ENCODE assay signal across 1 cellular context in genomic region chr16:84952335-84953050, GRCh38.
TF ChIP-seq lines count a peak whose summit lies in the region.

No MANE protein-coding gene starts in this region.

TF ChIP-seq in K562, 482 proteins besides CTCF, POLR2A, EP300 and RAD21 (continued from another document and continues in another):
- TF ChIP-seq, protein P1, sequence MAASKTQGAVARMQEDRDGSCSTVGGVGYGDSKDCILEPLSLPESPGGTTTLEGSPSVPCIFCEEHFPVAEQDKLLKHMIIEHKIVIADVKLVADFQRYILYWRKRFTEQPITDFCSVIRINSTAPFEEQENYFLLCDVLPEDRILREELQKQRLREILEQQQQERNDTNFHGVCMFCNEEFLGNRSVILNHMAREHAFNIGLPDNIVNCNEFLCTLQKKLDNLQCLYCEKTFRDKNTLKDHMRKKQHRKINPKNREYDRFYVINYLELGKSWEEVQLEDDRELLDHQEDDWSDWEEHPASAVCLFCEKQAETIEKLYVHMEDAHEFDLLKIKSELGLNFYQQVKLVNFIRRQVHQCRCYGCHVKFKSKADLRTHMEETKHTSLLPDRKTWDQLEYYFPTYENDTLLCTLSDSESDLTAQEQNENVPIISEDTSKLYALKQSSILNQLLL (CRISPR knock-in tag; IDR thresholded peaks at IDR 0.05; ENCODE audit: borderline replicate concordance) = no peak
- TF ChIP-seq MNT (conservative IDR thresholded peaks at IDR 0.05) (peak; percentile 42 to 82; a peak in 2 of 4 replicates), TCF7L2 (IDR thresholded peaks at IDR 0.05; ENCODE audit: low read depth, low read length) (no peak), KDM1A (IDR thresholded peaks at IDR 0.05) (peak; percentile 98 to 99), CCNT2 (IDR thresholded peaks at IDR 0.05; ENCODE audit: borderline replicate concordance, extremely low read depth, insufficient read length, low read depth, low read length) (peak; percentile 88), ZNF561 (CRISPR knock-in tag; conservative IDR thresholded peaks at IDR 0.05) (no peak), TCF3 (CRISPR knock-in tag; IDR thresholded peaks at IDR 0.05) (peak; percentile 97), HNRNPL (IDR thresholded peaks at IDR 0.05; ENCODE audit: low read depth, low read length) (no peak), CBFA2T2 (conservative IDR thresholded peaks at IDR 0.05) (peak; percentile 99), ZFP1 (CRISPR knock-in tag; IDR thresholded peaks at IDR 0.05) (no peak), XRCC5 (IDR thresholded peaks at IDR 0.05; ENCODE audit: low read depth, low read length) (peak; percentile 72; the same call in 1 of the 2 replicates), RBBP5 (IDR thresholded peaks at IDR 0.05; ENCODE audit: borderline replicate concordance, insufficient read depth, low read length, poor library complexity, severe bottlenecking) (peak; percentile 62), KLF6 (CRISPR knock-in tag; IDR thresholded peaks at IDR 0.05; ENCODE audit: borderline replicate concordance) (no peak), USF1 (CRISPR knock-in tag; IDR thresholded peaks at IDR 0.05) (no peak), POLR3A (IDR thresholded peaks at IDR 0.05; ENCODE audit: borderline replicate concordance, extremely low read depth, insufficient read depth, insufficient read length) (no peak), ZNF263 (CRISPR knock-in tag; IDR thresholded peaks at IDR 0.05; ENCODE audit: borderline replicate concordance) (peak; percentile 62; the same call in 1 of the 2 replicates), PYGO2 (tag; IDR thresholded peaks at IDR 0.05) (no peak), HNRNPH1 (optimal IDR thresholded peaks at IDR 0.05; ENCODE audit: low read depth, low read length) (no peak), ZNF589 (CRISPR knock-in tag; IDR thresholded peaks at IDR 0.05; ENCODE audit: low read depth) (peak; percentile 95), ZSCAN29 (IDR thresholded peaks at IDR 0.05) (no peak), EP400 (IDR thresholded peaks at IDR 0.05) (no peak; the same call in 1 of the 2 replicates), ZNF75A (CRISPR knock-in tag; IDR thresholded peaks at IDR 0.05) (no peak), TARDBP (IDR thresholded peaks at IDR 0.05) (no peak; the same call in 1 of the 2 replicates), RBM25 (IDR thresholded peaks at IDR 0.05; ENCODE audit: low read depth, low read length, severe bottlenecking) (no peak), SRSF9 (IDR thresholded peaks at IDR 0.05; ENCODE audit: borderline replicate concordance, low read depth, low read length) (no peak), ZNF395 (CRISPR knock-in tag; IDR thresholded peaks at IDR 0.05) (peak; percentile 96), TAF1 (IDR thresholded peaks at IDR 0.05; ENCODE audit: control insufficient read depth, extremely low read depth, insufficient read depth, low read length, severe bottlenecking) (peak; percentile 61), CBX3 (IDR thresholded peaks at IDR 0.05; ENCODE audit: borderline replicate concordance in 1 of 2, low read length in 2 of 2) (peak in 1 of 2 experiments; percentile 41; a peak in 1 of 3 replicates), ZNF12 (CRISPR knock-in tag; IDR thresholded peaks at IDR 0.05) (no peak), CBX1 (IDR thresholded peaks at IDR 0.05; ENCODE audit: low read depth) (no peak; the same call in 1 of the 2 replicates), FOS (IDR thresholded peaks at IDR 0.05; ENCODE audit: extremely low read depth, insufficient read length) (no peak), KDM4B (IDR thresholded peaks at IDR 0.05; ENCODE audit: borderline replicate concordance in 2 of 2, low read depth in 1 of 2) (peak in 1 of 2 experiments; percentile 41; a peak in 1 of 4 replicates)
- TF ChIP-seq, protein P2, sequence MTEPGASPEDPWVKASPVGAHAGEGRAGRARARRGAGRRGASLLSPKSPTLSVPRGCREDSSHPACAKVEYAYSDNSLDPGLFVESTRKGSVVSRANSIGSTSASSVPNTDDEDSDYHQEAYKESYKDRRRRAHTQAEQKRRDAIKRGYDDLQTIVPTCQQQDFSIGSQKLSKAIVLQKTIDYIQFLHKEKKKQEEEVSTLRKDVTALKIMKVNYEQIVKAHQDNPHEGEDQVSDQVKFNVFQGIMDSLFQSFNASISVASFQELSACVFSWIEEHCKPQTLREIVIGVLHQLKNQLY (CRISPR knock-in tag; conservative IDR thresholded peaks at IDR 0.05) = no peak
- TF ChIP-seq, protein P3, sequence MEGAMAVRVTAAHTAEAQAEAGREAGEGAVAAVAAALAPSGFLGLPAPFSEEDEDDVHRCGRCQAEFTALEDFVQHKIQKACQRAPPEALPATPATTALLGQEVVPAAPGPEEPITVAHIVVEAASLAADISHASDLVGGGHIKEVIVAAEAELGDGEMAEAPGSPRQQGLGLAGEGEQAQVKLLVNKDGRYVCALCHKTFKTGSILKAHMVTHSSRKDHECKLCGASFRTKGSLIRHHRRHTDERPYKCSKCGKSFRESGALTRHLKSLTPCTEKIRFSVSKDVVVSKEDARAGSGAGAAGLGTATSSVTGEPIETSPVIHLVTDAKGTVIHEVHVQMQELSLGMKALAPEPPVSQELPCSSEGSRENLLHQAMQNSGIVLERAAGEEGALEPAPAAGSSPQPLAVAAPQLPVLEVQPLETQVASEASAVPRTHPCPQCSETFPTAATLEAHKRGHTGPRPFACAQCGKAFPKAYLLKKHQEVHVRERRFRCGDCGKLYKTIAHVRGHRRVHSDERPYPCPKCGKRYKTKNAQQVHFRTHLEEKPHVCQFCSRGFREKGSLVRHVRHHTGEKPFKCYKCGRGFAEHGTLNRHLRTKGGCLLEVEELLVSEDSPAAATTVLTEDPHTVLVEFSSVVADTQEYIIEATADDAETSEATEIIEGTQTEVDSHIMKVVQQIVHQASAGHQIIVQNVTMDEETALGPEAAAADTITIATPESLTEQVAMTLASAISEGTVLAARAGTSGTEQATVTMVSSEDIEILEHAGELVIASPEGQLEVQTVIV (CRISPR knock-in tag; IDR thresholded peaks at IDR 0.05; ENCODE audit: borderline replicate concordance) = no peak
- TF ChIP-seq, protein P4, sequence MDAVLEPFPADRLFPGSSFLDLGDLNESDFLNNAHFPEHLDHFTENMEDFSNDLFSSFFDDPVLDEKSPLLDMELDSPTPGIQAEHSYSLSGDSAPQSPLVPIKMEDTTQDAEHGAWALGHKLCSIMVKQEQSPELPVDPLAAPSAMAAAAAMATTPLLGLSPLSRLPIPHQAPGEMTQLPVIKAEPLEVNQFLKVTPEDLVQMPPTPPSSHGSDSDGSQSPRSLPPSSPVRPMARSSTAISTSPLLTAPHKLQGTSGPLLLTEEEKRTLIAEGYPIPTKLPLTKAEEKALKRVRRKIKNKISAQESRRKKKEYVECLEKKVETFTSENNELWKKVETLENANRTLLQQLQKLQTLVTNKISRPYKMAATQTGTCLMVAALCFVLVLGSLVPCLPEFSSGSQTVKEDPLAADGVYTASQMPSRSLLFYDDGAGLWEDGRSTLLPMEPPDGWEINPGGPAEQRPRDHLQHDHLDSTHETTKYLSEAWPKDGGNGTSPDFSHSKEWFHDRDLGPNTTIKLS (IDR thresholded peaks at IDR 0.05; ENCODE audit: borderline replicate concordance, low read depth) = no peak
- TF ChIP-seq, protein P5, sequence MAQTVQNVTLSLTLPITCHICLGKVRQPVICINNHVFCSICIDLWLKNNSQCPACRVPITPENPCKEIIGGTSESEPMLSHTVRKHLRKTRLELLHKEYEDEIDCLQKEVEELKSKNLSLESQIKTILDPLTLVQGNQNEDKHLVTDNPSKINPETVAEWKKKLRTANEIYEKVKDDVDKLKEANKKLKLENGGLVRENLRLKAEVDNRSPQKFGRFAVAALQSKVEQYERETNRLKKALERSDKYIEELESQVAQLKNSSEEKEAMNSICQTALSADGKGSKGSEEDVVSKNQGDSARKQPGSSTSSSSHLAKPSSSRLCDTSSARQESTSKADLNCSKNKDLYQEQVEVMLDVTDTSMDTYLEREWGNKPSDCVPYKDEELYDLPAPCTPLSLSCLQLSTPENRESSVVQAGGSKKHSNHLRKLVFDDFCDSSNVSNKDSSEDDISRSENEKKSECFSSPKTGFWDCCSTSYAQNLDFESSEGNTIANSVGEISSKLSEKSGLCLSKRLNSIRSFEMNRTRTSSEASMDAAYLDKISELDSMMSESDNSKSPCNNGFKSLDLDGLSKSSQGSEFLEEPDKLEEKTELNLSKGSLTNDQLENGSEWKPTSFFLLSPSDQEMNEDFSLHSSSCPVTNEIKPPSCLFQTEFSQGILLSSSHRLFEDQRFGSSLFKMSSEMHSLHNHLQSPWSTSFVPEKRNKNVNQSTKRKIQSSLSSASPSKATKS (CRISPR knock-in tag; IDR thresholded peaks at IDR 0.05) = no peak
- TF ChIP-seq, protein P6, sequence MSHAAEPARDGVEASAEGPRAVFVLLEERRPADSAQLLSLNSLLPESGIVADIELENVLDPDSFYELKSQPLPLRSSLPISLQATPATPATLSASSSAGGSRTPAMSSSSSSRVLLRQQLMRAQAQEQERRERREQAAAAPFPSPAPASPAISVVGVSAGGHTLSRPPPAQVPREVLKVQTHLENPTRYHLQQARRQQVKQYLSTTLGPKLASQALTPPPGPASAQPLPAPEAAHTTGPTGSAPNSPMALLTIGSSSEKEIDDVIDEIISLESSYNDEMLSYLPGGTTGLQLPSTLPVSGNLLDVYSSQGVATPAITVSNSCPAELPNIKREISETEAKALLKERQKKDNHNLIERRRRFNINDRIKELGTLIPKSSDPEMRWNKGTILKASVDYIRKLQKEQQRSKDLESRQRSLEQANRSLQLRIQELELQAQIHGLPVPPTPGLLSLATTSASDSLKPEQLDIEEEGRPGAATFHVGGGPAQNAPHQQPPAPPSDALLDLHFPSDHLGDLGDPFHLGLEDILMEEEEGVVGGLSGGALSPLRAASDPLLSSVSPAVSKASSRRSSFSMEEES (CRISPR knock-in tag; IDR thresholded peaks at IDR 0.05) = no peak
- TF ChIP-seq, protein P7, sequence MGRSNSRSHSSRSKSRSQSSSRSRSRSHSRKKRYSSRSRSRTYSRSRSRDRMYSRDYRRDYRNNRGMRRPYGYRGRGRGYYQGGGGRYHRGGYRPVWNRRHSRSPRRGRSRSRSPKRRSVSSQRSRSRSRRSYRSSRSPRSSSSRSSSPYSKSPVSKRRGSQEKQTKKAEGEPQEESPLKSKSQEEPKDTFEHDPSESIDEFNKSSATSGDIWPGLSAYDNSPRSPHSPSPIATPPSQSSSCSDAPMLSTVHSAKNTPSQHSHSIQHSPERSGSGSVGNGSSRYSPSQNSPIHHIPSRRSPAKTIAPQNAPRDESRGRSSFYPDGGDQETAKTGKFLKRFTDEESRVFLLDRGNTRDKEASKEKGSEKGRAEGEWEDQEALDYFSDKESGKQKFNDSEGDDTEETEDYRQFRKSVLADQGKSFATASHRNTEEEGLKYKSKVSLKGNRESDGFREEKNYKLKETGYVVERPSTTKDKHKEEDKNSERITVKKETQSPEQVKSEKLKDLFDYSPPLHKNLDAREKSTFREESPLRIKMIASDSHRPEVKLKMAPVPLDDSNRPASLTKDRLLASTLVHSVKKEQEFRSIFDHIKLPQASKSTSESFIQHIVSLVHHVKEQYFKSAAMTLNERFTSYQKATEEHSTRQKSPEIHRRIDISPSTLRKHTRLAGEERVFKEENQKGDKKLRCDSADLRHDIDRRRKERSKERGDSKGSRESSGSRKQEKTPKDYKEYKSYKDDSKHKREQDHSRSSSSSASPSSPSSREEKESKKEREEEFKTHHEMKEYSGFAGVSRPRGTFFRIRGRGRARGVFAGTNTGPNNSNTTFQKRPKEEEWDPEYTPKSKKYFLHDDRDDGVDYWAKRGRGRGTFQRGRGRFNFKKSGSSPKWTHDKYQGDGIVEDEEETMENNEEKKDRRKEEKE (IDR thresholded peaks at IDR 0.05; ENCODE audit: borderline replicate concordance in 1 of 2, control insufficient read depth in 1 of 2, low read depth in 2 of 2, low read length in 1 of 2) = peak in 1 of 2 experiments; percentile 68; a peak in 1 of 4 replicates
